In the genomic region with DNA sequence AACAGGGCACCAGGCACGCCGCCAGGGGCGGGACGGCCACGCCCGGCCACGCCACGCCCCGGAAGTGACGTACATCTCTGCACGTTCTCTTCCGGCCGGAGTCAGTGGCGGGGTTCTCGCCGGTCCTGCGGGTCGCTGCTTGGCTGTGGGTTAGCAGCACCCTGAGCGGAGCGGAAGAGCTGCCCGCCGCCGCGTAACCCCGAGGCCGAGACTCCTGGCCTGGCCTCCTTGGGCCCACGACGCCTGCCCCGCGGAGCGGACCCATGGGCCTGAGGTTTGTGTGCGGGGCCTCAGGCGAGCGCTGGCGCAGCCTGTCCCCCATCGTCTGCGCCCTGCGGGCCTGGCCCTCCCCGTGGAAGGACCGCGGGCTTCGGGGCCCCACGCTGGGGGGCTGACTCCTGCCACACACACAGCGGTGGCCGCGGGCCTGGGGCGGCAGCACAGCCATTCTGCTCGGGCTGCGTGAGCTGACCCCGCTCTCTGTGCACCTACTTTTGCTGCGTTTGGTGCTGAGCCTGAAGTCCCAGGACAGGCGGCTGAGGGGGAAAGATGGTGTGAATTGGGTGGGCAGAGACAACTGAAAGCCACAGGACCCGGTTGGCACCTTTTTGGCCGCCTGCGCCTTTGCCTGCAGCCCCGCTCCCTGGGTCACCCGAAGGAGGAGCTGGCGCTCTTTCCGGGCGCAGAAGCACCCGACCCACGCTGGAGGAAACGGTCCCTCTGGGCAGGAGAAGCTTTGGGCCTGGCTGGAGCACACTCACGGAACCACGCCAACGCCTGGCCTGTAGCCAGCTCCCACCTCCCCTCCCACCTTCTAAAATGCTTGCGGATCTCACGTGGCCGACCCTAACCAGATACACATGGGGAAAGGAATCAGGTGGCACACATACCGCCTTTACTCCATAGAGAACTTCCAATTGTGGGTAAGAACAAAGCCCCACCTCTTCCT, we compare ENCODE assay signal across 1 cellular context.
TF ChIP-seq lines count a peak whose summit lies in the region.

No MANE protein-coding gene starts in this region.

TF ChIP-seq in HepG2, 621 proteins besides CTCF, POLR2A, EP300 and RAD21 (continued from another document):
- TF ChIP-seq UBTF (CRISPR knock-in tag; IDR thresholded peaks at IDR 0.05) (no peak; the same call in 1 of the 2 replicates), ZNF138 (CRISPR knock-in tag; IDR thresholded peaks at IDR 0.05; ENCODE audit: low read depth) (0 out of 2 replicates have a peak, but pooled peaks have one; percentile 51), RXRB (CRISPR knock-in tag; IDR thresholded peaks at IDR 0.05; ENCODE audit: borderline replicate concordance) (no peak; the same call in 1 of the 2 replicates), SMAD1 (CRISPR knock-in tag; IDR thresholded peaks at IDR 0.05; ENCODE audit: borderline replicate concordance, low read depth) (no peak), ZNF615 (CRISPR knock-in tag; IDR thresholded peaks at IDR 0.05; ENCODE audit: borderline replicate concordance) (no peak), ZNF616 (CRISPR knock-in tag; IDR thresholded peaks at IDR 0.05; ENCODE audit: low read depth) (0 out of 2 replicates have a peak, but pooled peaks have one; percentile 43), DPF2 (CRISPR knock-in tag; IDR thresholded peaks at IDR 0.05; ENCODE audit: borderline replicate concordance, low read depth) (no peak), IRF9 (CRISPR knock-in tag; IDR thresholded peaks at IDR 0.05; ENCODE audit: borderline replicate concordance) (peak; percentile 66; the same call in 1 of the 2 replicates), ATAD3A (CRISPR knock-in tag; IDR thresholded peaks at IDR 0.05) (no peak)
